In genomic region chr10:132048294-132048667, GRCh38 we compare ENCODE assay signal across 18 cellular contexts. TPM values are rescaled to one million over a fixed set of nuclear protein-coding genes. Genes with fewer than 3 reads are reported as not detected.
DNase-seq lines count a peak whose midpoint lies in the region; ATAC-seq, FAIRE-seq and TF ChIP-seq lines count a peak whose summit lies in the region.
"Had no signal": no experiment of that assay in that cellular context is flagged by ENCODE, and none has a peak within 500 bp of the region (broad histone marks: within the 10 kb centered on the region; RNA-seq: fewer than 3 reads in every experiment).

No MANE protein-coding gene starts in this region.

- in situ Hi-C loops in G401 (cut with HindIII; ENCODE audit: low sequenced_read_pairs), result no loop called here

- H3K4me3 ChIP-seq in pancreas, result no peak overlapping the region

- peaks cover 0 to 3% (median 0%) of the 10 kb centered on the region in 4 donors for H3K9me3 ChIP-seq in pancreas

- TF ChIP-seq CTCF in C4-2B (conservative IDR thresholded peaks at IDR 0.05) (no peak), pancreas (IDR thresholded peaks at IDR 0.05) (no peak)

- no peaks in the 10 kb centered on the region for H3K36me3 ChIP-seq in pancreas

- peak overlapping the region; percentile 44 for H3K27ac ChIP-seq in C4-2B
- H3K27ac ChIP-seq in pancreas, result no peak overlapping the region

- 13 to 22% methylated on average over 7 of the region's 7 CpGs for WGBS in pancreas, 2 donors

- ATAC-seq in pancreas (peak in 3 of 4 donors; percentile 78 to 86 (median 79)), GM21528 (IDR thresholded peaks at IDR 0.05; ENCODE audit: low FRiP score, unreplicated experiment) (no peak)
- ATAC-seq: Panc1, T-helper 17 cell had no signal

- no peak for FAIRE-seq in pancreas (lab: Jason Lieb, UNC)
- FAIRE-seq: G401.6, H1 had no signal

- H3K4me1 ChIP-seq in pancreas, result no peaks in the 10 kb centered on the region
- H3K4me1 ChIP-seq: Caco-2 had no signal

- H3K27me3 ChIP-seq in pancreas, result no peaks in the 10 kb centered on the region

- intact Hi-C loops in pancreas (cut with DNase I), result no loop called here

- DNase-seq in H4 (ENCODE audit: low spot score) (peak; percentile 51), NCI-H748 treated with DMSO at 0.1 percent for 48 hours (lab: John Stamatoyannopoulos, UW) (peak; percentile 67), pancreas (no peak), G401 (ENCODE audit: low spot score) (no peak)
- no peak for DNase-seq in stimulated activated CD4-positive, alpha-beta T cell treated with anti-CD3 and anti-CD28 coated beads, Interleukin-4, amount 100 ng/mL, for 24 hours
- DNase-seq: Caco-2, DMS79 treated with DMSO at 0.1 percent for 48 hours, KBM-7, NCI-H1436, NCI-H2081 treated with DMSO at 0.1 percent for 48 hours, NCI-H226, NCI-H82, T-helper 17 cell had no signal

RNA-seq across cellular contexts. Expression of gene JAKMIP3, which starts 17.5 kb away (rescaled TPM):
- 0.43 and 0.81 TPM in 2 replicates for total RNA-seq in H4 (2014; rRNA removed; shearing (Covaris generic))
- total RNA-seq in pancreas, result under 1 TPM; 0.19 to 0.37 (median 0.28) TPM
- polyA plus RNA-seq in pancreas, result 1 to 10 TPM in 1 of 2 donors, under 1 TPM in 1; 0.95 to 1.4 TPM
- total RNA-seq in G401 (2014; rRNA removed; shearing (Covaris generic)), result 0.27 TPM in 1 of 2 replicates, not detected in the other

Comparison
In these comparisons a context has a peak if more than half of its experiments do, and no peak if none do; other contexts are left out.
1. DNase-seq: peak in H4 (single experiment) and NCI-H748 treated with DMSO at 0.1 percent for 48 hours (single experiment); none in pancreas (0 of 6), stimulated activated CD4-positive, alpha-beta T cell treated with anti-CD3 and anti-CD28 coated beads, Interleukin-4, amount 100 ng/mL, for 24 hours (single experiment) and G401 (single experiment).